11 cellular contexts compared by ENCODE assay signal in genomic region chr7:75650671-75651070, GRCh38.
DNase-seq lines count a peak whose midpoint lies in the region; ATAC-seq and TF ChIP-seq lines count a peak whose summit lies in the region.
"Had no signal": no experiment of that assay in that cellular context is flagged by ENCODE, and none has a peak within 500 bp of the region (broad histone marks: within the 10 kb centered on the region; RNA-seq: fewer than 3 reads in every experiment).

No MANE protein-coding gene starts in this region.

- WGBS in spleen, 5 donors = 23 to 39% (median 28%) methylated on average over 6 to 9 of the region's 9 CpGs

- intact Hi-C loops in ascending aorta (cut with DNase I) (no loop called here), spleen (cut with DNase I; ENCODE audit: low total_unique reads) (no loop called here), A673 (cut with micrococcal nuclease; ENCODE audit: unreplicated experiment) (no loop called here)

- in situ Hi-C loops in KBM-7 (cut with MboI; ENCODE audit: low pct_unique_long_range_greater_than_20kb, low sequenced_read_pairs) = no loop called here

- peaks cover 0 to 7% of the 10 kb centered on the region in 2 donors for H3K36me3 ChIP-seq in ascending aorta
- H3K36me3 ChIP-seq in spleen = no peaks in the 10 kb centered on the region
- H3K36me3 ChIP-seq in A673 (ENCODE audit: insufficient read depth, low read length, poor library complexity, severe bottlenecking) = no peaks in the 10 kb centered on the region

- H3K4me3 ChIP-seq in ascending aorta = no peak overlapping the region
- no peak overlapping the region for H3K4me3 ChIP-seq in spleen
- H3K4me3 ChIP-seq in A673 (ENCODE audit: low read depth, low read length, poor library complexity, severe bottlenecking) = no peak overlapping the region

- no TSS peak for BruUV-seq in A673 (replicated peaks; lab: Mats Ljungman, UMichigan)

- no peaks in the 10 kb centered on the region for H3K9me3 ChIP-seq in ascending aorta
- H3K9me3 ChIP-seq in spleen = no peaks in the 10 kb centered on the region
- H3K9me3 ChIP-seq in A673 (ENCODE audit: low read depth, low read length, poor library complexity, severe bottlenecking) = no peaks in the 10 kb centered on the region

- H3K27ac ChIP-seq in ascending aorta (peak overlapping the region; percentile 74 to 82), spleen (peak overlapping the region; percentile 2 to 79 (median 70)), A673 (ENCODE audit: low read depth, low read length, poor library complexity, severe bottlenecking) (no peak overlapping the region)

- peak; percentile 69 for DNase-seq in KBM-7
- DNase-seq in ascending aorta (ENCODE audit: low spot score in 2 of 2) = peak; percentile 25 to 78
- peak; percentile 13 for DNase-seq in kidney tubule cell (ENCODE audit: low spot score)
- DNase-seq in spleen = peak; percentile 87
- DNase-seq in stimulated activated CD4-positive, alpha-beta T cell treated with anti-CD3 and anti-CD28 coated beads, Interleukin-15, amount 100 ng/mL, for 24 hours = no peak
- no peak for DNase-seq in NAMALWA (ENCODE audit: low spot score)
- no peak for DNase-seq in A673 (ENCODE audit: low spot score)
- DNase-seq: DND-41, GOT3 had no signal

- CTCF ChIA-PET in A673 (lab: Charles Lee) = no interaction called here

- TF ChIP-seq CTCF in ascending aorta (IDR thresholded peaks at IDR 0.05) (no peak), spleen (IDR thresholded peaks at IDR 0.05 in 8 of 11, conservative IDR thresholded peaks at IDR 0.05 in 3 of 11) (no peak), A673 (conservative IDR thresholded peaks at IDR 0.05; ENCODE audit: low read depth, low read length) (no peak)

- peaks cover 9 to 19% of the 10 kb centered on the region in 2 donors for H3K4me1 ChIP-seq in ascending aorta
- H3K4me1 ChIP-seq in spleen = peaks cover 3 to 31% (median 18%) of the 10 kb centered on the region in 6 donors
- H3K4me1 ChIP-seq in A673 (ENCODE audit: insufficient read depth, low read length, poor library complexity, severe bottlenecking) = no peaks in the 10 kb centered on the region

- no peak for ATAC-seq in GM18511 (IDR thresholded peaks at IDR 0.05; ENCODE audit: unreplicated experiment)
- ATAC-seq: stimulated activated memory B cell treated with anti-CD40 and anti-IgM and Interleukin-4, amounts not matched to agents 10 μg/mL and 1 μg/mL and 100 μg/mL, for 72 hours had no signal

- POLR2A ChIA-PET in A673 (lab: Charles Lee; ENCODE audit: low non-redundant PET) = no interaction called here

- no peak for TF ChIP-seq POLR2A in spleen (IDR thresholded peaks at IDR 0.05)

- H3K27me3 ChIP-seq in ascending aorta (no peaks in the 10 kb centered on the region), spleen (replicated peaks in 1 of 7) (no peaks in the 10 kb centered on the region), A673 (replicated peaks; ENCODE audit: insufficient read depth, low read depth, low read length, poor library complexity) (no peaks in the 10 kb centered on the region)

Comparison
In these comparisons a context has a peak if more than half of its experiments do, and no peak if none do; other contexts are left out.
1. DNase-seq: peak in KBM-7 (single experiment), ascending aorta (2 of 2), kidney tubule cell (single experiment) and spleen (single experiment); none in stimulated activated CD4-positive, alpha-beta T cell treated with anti-CD3 and anti-CD28 coated beads, Interleukin-15, amount 100 ng/mL, for 24 hours (single experiment), NAMALWA (single experiment) and A673 (single experiment).